25 cellular contexts compared by ENCODE assay signal in genomic region chr15:49458145-49458544, GRCh38. TPM values are rescaled to one million over a fixed set of nuclear protein-coding genes. Genes with fewer than 3 reads are reported as not detected.
DNase-seq lines count a peak whose midpoint lies in the region; ATAC-seq and TF ChIP-seq lines count a peak whose summit lies in the region.
"Had no signal": no experiment of that assay in that cellular context is flagged by ENCODE, and none has a peak within 500 bp of the region (broad histone marks: within the 10 kb centered on the region; RNA-seq: fewer than 3 reads in every experiment).

No MANE protein-coding gene starts in this region.

- DNase-seq in EL, result peak; percentile 25
- peak; percentile 19 for DNase-seq in RKO (ENCODE audit: low spot score)
- DNase-seq in foreskin fibroblast, result peak; percentile 22 to 64
- DNase-seq in transverse colon, result no peak
- DNase-seq in middle frontal gyrus (ENCODE audit: extremely low spot score, low spot score), result no peak
- DNase-seq in Ammon's horn (ENCODE audit: low spot score), result no peak
- DNase-seq: activated CD4-positive, alpha-beta T cell treated with anti-CD3 and anti-CD28 coated beads for 36 hours; activated effector memory CD4-positive, alpha-beta T cell treated with Interleukin-2 at 50 U/mL for 16 hours; activated naive CD8-positive, alpha-beta T cell treated with anti-CD3 and anti-CD28 coated beads, Interleukin-2, amount 10 ng/mL, durations not matched to agents 7 days and 5 days; CD4-positive, alpha-beta memory T cell; cortex of kidney; effector memory CD8-positive, alpha-beta T cell; glutamatergic neuron; KBM-7; midbrain; natural killer cell; NCI-H1436 treated with DMSO at 0.1 percent for 48 hours; NCI-H82; occipital lobe; upper lobe of right lung had no signal

- H3K36me3 ChIP-seq in transverse colon, result no peaks in the 10 kb centered on the region
- H3K36me3 ChIP-seq: HAP-1, upper lobe of right lung had no signal

- no peaks in the 10 kb centered on the region for H3K9me3 ChIP-seq in transverse colon
- H3K9me3 ChIP-seq: HAP-1, upper lobe of right lung had no signal

- no peak for TF ChIP-seq POLR2A in transverse colon (IDR thresholded peaks at IDR 0.05)

- H3K4me3 ChIP-seq in foreskin fibroblast (ENCODE audit: low read depth in 1 of 2, low read length in 2 of 2) (no peak overlapping the region), transverse colon (no peak overlapping the region)
- H3K4me3 ChIP-seq: HAP-1, upper lobe of right lung had no signal

- TF ChIP-seq CTCF in foreskin fibroblast (IDR thresholded peaks at IDR 0.05; ENCODE audit: low read depth, low read length) (no peak), transverse colon (IDR thresholded peaks at IDR 0.05) (no peak)

- intact Hi-C loops in transverse colon (cut with DNase I; ENCODE audit: low total_unique reads), result no loop called here

- peaks cover 0 to 27% (median 0%) of the 10 kb centered on the region in 4 donors for H3K4me1 ChIP-seq in transverse colon
- H3K4me1 ChIP-seq: HAP-1 had no signal

- no peak for ATAC-seq in HG03571 (IDR thresholded peaks at IDR 0.05; ENCODE audit: unreplicated experiment)
- no peak for ATAC-seq in HG03378 (IDR thresholded peaks at IDR 0.05; ENCODE audit: unreplicated experiment)
- ATAC-seq: activated CD4-positive, alpha-beta T cell treated with anti-CD3 and anti-CD28 coated beads for 36 hours; effector memory CD8-positive, alpha-beta T cell; natural killer cell; upper lobe of right lung had no signal

- H3K27ac ChIP-seq in transverse colon, result peak overlapping the region in 3 of 4 donors; percentile 24 to 46 (median 36)
- H3K27ac ChIP-seq: upper lobe of right lung had no signal

- 18% methylated on average over 2 of the region's 2 CpGs for WGBS in transverse colon (ENCODE audit: low coverage in 1 of 2), 2 donors

- H3K27me3 ChIP-seq in transverse colon, result no peaks in the 10 kb centered on the region
- H3K27me3 ChIP-seq: upper lobe of right lung had no signal

- no peak for TF ChIP-seq EP300 in transverse colon (IDR thresholded peaks at IDR 0.05; ENCODE audit: low read depth)

- in situ Hi-C loops in transverse colon (cut with MboI; ENCODE audit: low pct_ligation_motif_present in 1 of 4, low pct_unique_long_range_greater_than_20kb in 1 of 4, low sequenced_read_pairs in 3 of 4), result no loop called here

RNA-seq across cellular contexts. Expression of gene FGF7, which starts 35.1 kb away (rescaled TPM):
- total RNA-seq in transverse colon, result 10 to 100 TPM; 11.2 to 18.6 (median 17.9) TPM
- total RNA-seq: activated CD4-positive, alpha-beta T cell treated with anti-CD3 and anti-CD28 coated beads for 36 hours; activated naive CD8-positive, alpha-beta T cell treated with anti-CD3 and anti-CD28 coated beads, Interleukin-2, amount 10 ng/mL, durations not matched to agents 7 days and 5 days; G401; natural killer cell; OCI-LY7 had no signal

Comparison
In these comparisons a context has a peak if more than half of its experiments do, and no peak if none do; other contexts are left out.
1. DNase-seq: peak in EL (single experiment), RKO (single experiment) and foreskin fibroblast (2 of 2); none in transverse colon (single experiment), middle frontal gyrus (single experiment) and Ammon's horn (single experiment).